Comparison of ENCODE assay signal across 17 cellular contexts in genomic region chr2:47098953-47099352, GRCh38. TPM values are rescaled to one million over a fixed set of nuclear protein-coding genes. Genes with fewer than 3 reads are reported as not detected.
"Had no signal": no experiment of that assay in that cellular context is flagged by ENCODE, and none has a peak within 500 bp of the region (broad histone marks: within the 10 kb centered on the region; RNA-seq: fewer than 3 reads in every experiment).

No MANE protein-coding gene starts in this region.

- H3K4me1 ChIP-seq: foreskin keratinocyte, psoas muscle, upper lobe of right lung had no signal

- DNase-seq: cerebellar nuclear complex; dermis blood vessel endothelial cell; foreskin keratinocyte; immature natural killer cell; psoas muscle; retina; sigmoid colon; stimulated activated CD4-positive, alpha-beta T cell treated with anti-CD3 and anti-CD28 coated beads, Interleukin-12 subunit alpha, Interleukin-12 subunit beta, amount 100 ng/mL, for 4 hours; stimulated activated naive CD4-positive, alpha-beta T cell; upper lobe of right lung had no signal

- H3K36me3 ChIP-seq: sigmoid colon, upper lobe of right lung had no signal

- H3K36me3 Mint-ChIP-seq: immature natural killer cell; natural killer cell treated with Interleukin-12 subunit alpha and Interleukin-12 subunit beta and Interleukin-15 and Interleukin-18, amount 100 ng/mL, for 72 hours had no signal

- H3K27ac Mint-ChIP-seq: immature natural killer cell; natural killer cell treated with Interleukin-12 subunit alpha and Interleukin-12 subunit beta and Interleukin-15 and Interleukin-18, amount 100 ng/mL, for 72 hours had no signal

- ATAC-seq: foreskin keratinocyte, psoas muscle, upper lobe of right lung had no signal

- H3K4me1 Mint-ChIP-seq: immature natural killer cell had no signal

- H3K27me3 ChIP-seq: foreskin keratinocyte, sigmoid colon, upper lobe of right lung had no signal

- H3K9me3 Mint-ChIP-seq: immature natural killer cell; natural killer cell treated with Interleukin-12 subunit alpha and Interleukin-12 subunit beta and Interleukin-15 and Interleukin-18, amount 100 ng/mL, for 72 hours had no signal

- H3K9me3 ChIP-seq: psoas muscle, sigmoid colon, upper lobe of right lung had no signal

- H3K27me3 Mint-ChIP-seq: natural killer cell treated with Interleukin-12 subunit alpha and Interleukin-12 subunit beta and Interleukin-15 and Interleukin-18, amount 100 ng/mL, for 72 hours had no signal

- H3K4me3 ChIP-seq: psoas muscle, skin epidermis, upper lobe of right lung had no signal

- H3K4me3 Mint-ChIP-seq: immature natural killer cell; natural killer cell treated with Interleukin-12 subunit alpha and Interleukin-12 subunit beta and Interleukin-15 and Interleukin-18, amount 100 ng/mL, for 72 hours had no signal

- FAIRE-seq: colon, keratinocyte had no signal

- H3K27ac ChIP-seq: foreskin keratinocyte, psoas muscle, upper lobe of right lung had no signal

RNA-seq across cellular contexts. Expression of gene STPG4, which starts 56.2 kb away (rescaled TPM):
- total RNA-seq: cardiac septum, dermis blood vessel endothelial cell, epithelial cell of proximal tubule, psoas muscle, upper lobe of right lung had no signal
- polyA plus RNA-seq: foreskin keratinocyte, liver had no signal
